ENCODE assay signal across 9 cellular contexts in the genomic region with DNA sequence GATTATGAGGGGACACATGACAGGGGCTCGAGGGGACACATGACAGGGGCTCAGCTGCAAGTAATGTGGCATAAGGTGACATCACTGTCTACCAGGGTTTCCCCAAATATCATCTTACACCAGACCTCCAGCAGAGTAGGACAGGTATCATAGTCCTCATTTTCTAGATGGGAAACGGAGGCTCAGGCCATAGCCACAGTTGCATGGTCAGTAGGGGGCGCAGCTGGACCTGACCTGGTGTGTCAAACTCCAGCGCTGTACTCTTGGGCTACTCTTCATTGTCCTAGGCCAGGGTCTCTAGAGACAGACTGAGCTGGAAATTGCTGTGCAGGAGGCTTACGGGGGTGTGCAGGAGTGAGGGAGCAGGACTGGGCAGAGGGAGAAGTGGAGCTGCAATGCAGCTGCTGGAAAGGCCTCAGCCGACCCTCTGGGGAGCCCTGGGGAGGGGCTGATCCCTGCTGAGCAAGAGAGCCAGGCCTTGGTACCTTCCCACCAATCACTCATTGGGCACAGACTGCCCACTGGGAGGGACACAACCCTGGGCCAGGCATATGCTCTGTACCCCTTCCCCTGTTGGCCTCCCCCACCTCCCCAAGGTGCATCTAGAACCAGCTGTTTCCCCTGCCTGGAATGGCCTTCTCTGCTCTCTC.
DNase-seq lines count a peak whose midpoint lies in the region; ATAC-seq lines count a peak whose summit lies in the region.
"Had no signal": no experiment of that assay in that cellular context is flagged by ENCODE, and none has a peak within 500 bp of the region (broad histone marks: within the 10 kb centered on the region; RNA-seq: fewer than 3 reads in every experiment).

No MANE protein-coding gene starts in this region.

- peaks cover 17% of the 10 kb centered on the region for H3K9me3 ChIP-seq in NT2/D1 (ENCODE audit: insufficient read depth, low read length)

- peaks cover 4% of the 10 kb centered on the region for H3K36me3 Mint-ChIP-seq in activated naive CD8-positive, alpha-beta T cell treated with anti-CD3 and anti-CD28 coated beads, Interleukin-2, amount 50 U/mL, for 24 hours (ENCODE audit: low read depth)

- H3K4me1 Mint-ChIP-seq in activated naive CD8-positive, alpha-beta T cell treated with anti-CD3 and anti-CD28 coated beads, Interleukin-2, amount 50 U/mL, for 24 hours = no peaks in the 10 kb centered on the region

- H3K4me3 Mint-ChIP-seq in activated naive CD8-positive, alpha-beta T cell treated with anti-CD3 and anti-CD28 coated beads, Interleukin-2, amount 50 U/mL, for 24 hours = no peak overlapping the region
- H3K4me3 Mint-ChIP-seq: CD4-positive, alpha-beta T cell had no signal

- no peaks in the 10 kb centered on the region for H3K27me3 Mint-ChIP-seq in activated naive CD8-positive, alpha-beta T cell treated with anti-CD3 and anti-CD28 coated beads, Interleukin-2, amount 50 U/mL, for 24 hours

- peak; percentile 9 to 37 for DNase-seq in SHP77 (lab: John Stamatoyannopoulos, UW)
- no peak for DNase-seq in SHP77 treated with DMSO at 0.1 percent for 48 hours (lab: John Stamatoyannopoulos, UW)
- DNase-seq in NT2/D1 (ENCODE audit: low read depth, low spot score) = peak; percentile 38
- peak; percentile 74 for DNase-seq in activated naive CD8-positive, alpha-beta T cell treated with anti-CD3 and anti-CD28 coated beads, Interleukin-2, amount 50 U/mL, for 24 hours
- DNase-seq in islet precursor cell = peak; percentile 81
- DNase-seq in stimulated activated CD8-positive, alpha-beta memory T cell treated with anti-CD3 and anti-CD28 coated beads, Interleukin-2, amount 100 ng/mL, for 48 hours (ENCODE audit: low read depth in 2 of 2) = peak; percentile 50 to 51
- no peak for DNase-seq in NCI-H1105 (lab: John Stamatoyannopoulos, UW)

- peak; percentile 66 for ATAC-seq in activated naive CD8-positive, alpha-beta T cell treated with anti-CD3 and anti-CD28 coated beads, Interleukin-2, amount 50 U/mL, for 24 hours
- no peak for ATAC-seq in HG02678 (IDR thresholded peaks at IDR 0.05; ENCODE audit: unreplicated experiment)

- no peak overlapping the region for H3K9ac ChIP-seq in NT2/D1 (ENCODE audit: insufficient read length, low read depth)

- H3K27me3 ChIP-seq in NT2/D1 (ENCODE audit: insufficient read depth, insufficient read length) = no peaks in the 10 kb centered on the region

- H3K9me3 Mint-ChIP-seq in activated naive CD8-positive, alpha-beta T cell treated with anti-CD3 and anti-CD28 coated beads, Interleukin-2, amount 50 U/mL, for 24 hours = peaks cover 13% of the 10 kb centered on the region

- H3K4me3 ChIP-seq in NT2/D1 (ENCODE audit: insufficient read length, low read depth) = no peak overlapping the region

- no peak overlapping the region for H3K27ac Mint-ChIP-seq in activated naive CD8-positive, alpha-beta T cell treated with anti-CD3 and anti-CD28 coated beads, Interleukin-2, amount 50 U/mL, for 24 hours
- H3K27ac Mint-ChIP-seq: CD4-positive, alpha-beta T cell had no signal

- no peaks in the 10 kb centered on the region for H3K36me3 ChIP-seq in NT2/D1 (ENCODE audit: insufficient read depth, insufficient read length, low read length)

- peaks cover 3% of the 10 kb centered on the region for H3K4me1 ChIP-seq in NT2/D1 (ENCODE audit: insufficient read depth, insufficient read length)

Comparison
In these comparisons a context has a peak if more than half of its experiments do, and no peak if none do; other contexts are left out.
1. DNase-seq: peak in SHP77 (2 of 2), NT2/D1 (single experiment), activated naive CD8-positive, alpha-beta T cell treated with anti-CD3 and anti-CD28 coated beads, Interleukin-2, amount 50 U/mL, for 24 hours (single experiment), islet precursor cell (single experiment) and stimulated activated CD8-positive, alpha-beta memory T cell treated with anti-CD3 and anti-CD28 coated beads, Interleukin-2, amount 100 ng/mL, for 48 hours (2 of 2); none in SHP77 treated with DMSO at 0.1 percent for 48 hours (single experiment) and NCI-H1105 (single experiment).